ENCODE assay signal across 20 cellular contexts in the genomic region with DNA sequence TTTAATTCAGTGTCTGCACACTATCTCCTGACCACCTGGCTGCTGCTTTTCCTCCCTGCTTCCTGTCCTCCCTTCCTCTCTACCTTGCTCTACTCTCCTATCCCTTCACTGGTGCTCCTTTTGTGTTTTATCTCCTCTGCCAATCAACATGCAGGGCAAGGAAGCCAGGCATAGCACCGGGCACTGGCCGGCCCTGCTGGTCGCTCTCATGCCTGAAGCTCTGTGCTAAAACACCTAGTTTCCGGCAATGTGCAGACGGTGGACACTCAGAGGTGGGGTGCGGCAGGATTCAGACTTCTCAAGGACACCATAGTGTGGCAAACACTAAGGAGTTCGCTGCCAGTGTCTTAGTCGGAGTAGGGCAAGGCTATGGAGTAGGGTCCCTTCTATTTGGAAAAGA.
"Had no signal": no experiment of that assay in that cellular context is flagged by ENCODE, and none has a peak within 500 bp of the region (broad histone marks: within the 10 kb centered on the region; RNA-seq: fewer than 3 reads in every experiment).

No MANE protein-coding gene starts in this region.

- H3K36me3 Mint-ChIP-seq: immature natural killer cell; memory B cell; natural killer cell; stimulated activated memory B cell treated with anti-CD40 and anti-IgM and Interleukin-4, amounts not matched to agents 10 μg/mL and 1 μg/mL and 100 μg/mL, for 72 hours had no signal

- H3K4me3 ChIP-seq: lung, prostate gland, sigmoid colon, skin epidermis, spleen, testis, tibial artery, upper lobe of left lung had no signal

- H3K27ac Mint-ChIP-seq: memory B cell; stimulated activated memory B cell treated with anti-CD40 and anti-IgM and Interleukin-4, amounts not matched to agents 10 μg/mL and 1 μg/mL and 100 μg/mL, for 72 hours had no signal

- H3K27ac ChIP-seq: neutrophil, prostate gland, sigmoid colon, skin epidermis, spleen, testis, tibial artery, upper lobe of left lung had no signal

- H3K9me3 ChIP-seq: neutrophil, prostate gland, sigmoid colon, spleen, testis, tibial artery, upper lobe of left lung had no signal

- H3K4me3 Mint-ChIP-seq: immature natural killer cell; memory B cell; natural killer cell; stimulated activated memory B cell treated with anti-CD40 and anti-IgM and Interleukin-4, amounts not matched to agents 10 μg/mL and 1 μg/mL and 100 μg/mL, for 72 hours had no signal

- ATAC-seq: natural killer cell; right cardiac atrium; stimulated activated naive CD8-positive, alpha-beta T cell treated with anti-CD3 and anti-CD28 coated beads, Interleukin-15, Interleukin-2, amounts not matched to agents 100 U/mL and 50 U/mL, for 24 hours had no signal

- H3K9me3 Mint-ChIP-seq: immature natural killer cell; memory B cell; natural killer cell; stimulated activated memory B cell treated with anti-CD40 and anti-IgM and Interleukin-4, amounts not matched to agents 10 μg/mL and 1 μg/mL and 100 μg/mL, for 72 hours had no signal

- H3K4me1 ChIP-seq: prostate gland had no signal

- DNase-seq: cortex of kidney; effector CD4-positive, alpha-beta T cell; immature natural killer cell; islet precursor cell; kidney glomerular epithelial cell; natural killer cell; right cardiac atrium; sigmoid colon; spleen; stimulated activated CD4-positive, alpha-beta T cell treated with anti-CD3 and anti-CD28 coated beads, Interleukin-4, amount 100 ng/mL, for 4 hours; stimulated activated naive CD8-positive, alpha-beta T cell treated with anti-CD3 and anti-CD28 coated beads, Interleukin-15, Interleukin-2, amounts not matched to agents 100 U/mL and 50 U/mL, for 24 hours; testis; tibial artery; upper lobe of left lung had no signal

- H3K36me3 ChIP-seq: neutrophil, prostate gland, sigmoid colon, spleen, tibial artery, upper lobe of left lung had no signal

- H3K27me3 ChIP-seq: neutrophil, sigmoid colon, spleen, testis, tibial artery, upper lobe of left lung had no signal
